In genomic region chr6:68575765-68576439, GRCh38 we compare ENCODE assay signal across 10 cellular contexts. TPM values are rescaled to one million over a fixed set of nuclear protein-coding genes. Genes with fewer than 3 reads are reported as not detected.
A peak's percentile ranks its signal among the peaks of the same experiment; 100 is the strongest.
DNase-seq lines count a peak whose midpoint lies in the region; ATAC-seq and TF ChIP-seq lines count a peak whose summit lies in the region.
"Had no signal": no experiment of that assay in that cellular context is flagged by ENCODE, and none has a peak within 500 bp of the region (broad histone marks: within the 10 kb centered on the region; RNA-seq: fewer than 3 reads in every experiment).

No MANE protein-coding gene starts in this region.

- no peaks in the 10 kb centered on the region for H3K36me3 Mint-ChIP-seq in nephron progenitor cell (ENCODE audit: low read depth)
- H3K36me3 Mint-ChIP-seq: naive thymus-derived CD8-positive, alpha-beta T cell had no signal

- H3K4me1 Mint-ChIP-seq in nephron progenitor cell, result peaks cover 19% of the 10 kb centered on the region
- H3K4me1 Mint-ChIP-seq: naive thymus-derived CD8-positive, alpha-beta T cell had no signal

- no peak overlapping the region for H3K27ac Mint-ChIP-seq in nephron progenitor cell
- H3K27ac Mint-ChIP-seq: naive thymus-derived CD8-positive, alpha-beta T cell had no signal

- no peaks in the 10 kb centered on the region for H3K27me3 Mint-ChIP-seq in nephron progenitor cell (ENCODE audit: low read depth, poor library complexity)

- peak; percentile 85 for DNase-seq in DMS153 (lab: John Stamatoyannopoulos, UW)
- peak; percentile 77 for DNase-seq in NCI-H2029 treated with DMSO at 0.1 percent for 48 hours (lab: John Stamatoyannopoulos, UW)
- no peak for DNase-seq in coronary artery (ENCODE audit: low spot score)
- DNase-seq in nephron progenitor cell, result peak; percentile 65
- no peak for DNase-seq in NCI-H1048 (lab: John Stamatoyannopoulos, UW)
- DNase-seq: activated CD4-positive, CD25-positive, alpha-beta regulatory T cell; naive thymus-derived CD8-positive, alpha-beta T cell had no signal

- peak overlapping the region; percentile 47 for H3K4me3 ChIP-seq in coronary artery

- peak overlapping the region; percentile 72 for H3K4me3 Mint-ChIP-seq in nephron progenitor cell
- H3K4me3 Mint-ChIP-seq: naive thymus-derived CD8-positive, alpha-beta T cell had no signal

- peaks cover 13% of the 10 kb centered on the region for H3K9me3 Mint-ChIP-seq in nephron progenitor cell

- TF ChIP-seq CTCF in coronary artery (IDR thresholded peaks at IDR 0.05) (no peak), nephron progenitor cell (IDR thresholded peaks at IDR 0.05) (no peak)

- H3K27ac ChIP-seq in coronary artery, result no peak overlapping the region

- no peak for ATAC-seq in esophagus mucosa
- no peak for ATAC-seq in HG02870 (IDR thresholded peaks at IDR 0.05; ENCODE audit: unreplicated experiment)
- no peak for ATAC-seq in GM21529 (IDR thresholded peaks at IDR 0.05; ENCODE audit: unreplicated experiment)
- ATAC-seq: naive thymus-derived CD8-positive, alpha-beta T cell had no signal

RNA-seq across cellular contexts. Expression of gene ADGRB3, which starts 59.2 kb away (rescaled TPM):
- total RNA-seq in esophagus mucosa, result 0.20 TPM
- total RNA-seq: naive thymus-derived CD8-positive, alpha-beta T cell had no signal

Comparison
In these comparisons a context has a peak if more than half of its experiments do, and no peak if none do; other contexts are left out.
1. DNase-seq: peak in DMS153 (single experiment), NCI-H2029 treated with DMSO at 0.1 percent for 48 hours (single experiment) and nephron progenitor cell (single experiment); none in coronary artery (single experiment) and NCI-H1048 (single experiment).